ENCODE assay signal across 2 cellular contexts in genomic region chr11:67955461-67956007, GRCh38.
TF ChIP-seq lines count a peak whose summit lies in the region.
"Not testable (repeated sequence)": the region's sequence is repeated elsewhere in the genome, so short reads cannot be mapped to it uniquely, and the experiment has no call there.

No MANE protein-coding gene starts in this region.

TF ChIP-seq in SK-N-SH, 30 proteins besides CTCF, POLR2A, EP300 and RAD21:
- peak; percentile 60 for TF ChIP-seq SMC3 (IDR thresholded peaks at IDR 0.05; ENCODE audit: low read depth, low read length)

TF ChIP-seq in HepG2, 621 proteins besides CTCF, POLR2A, EP300 and RAD21:
- TF ChIP-seq THAP11 (CRISPR knock-in tag; IDR thresholded peaks at IDR 0.05) (0 out of 2 replicates have a peak, but pooled peaks have one; percentile 19), STAG1 (CRISPR knock-in tag; IDR thresholded peaks at IDR 0.05) (peak; percentile 65), ZNF431 (CRISPR knock-in tag; IDR thresholded peaks at IDR 0.05; ENCODE audit: borderline replicate concordance, low read depth) (0 out of 2 replicates have a peak, but pooled peaks have one; percentile 24), YY1 (IDR thresholded peaks at IDR 0.05; ENCODE audit: insufficient read depth, insufficient replicate concordance, low read depth, low read length) (peak; percentile 62), GABPB1 (CRISPR knock-in tag; IDR thresholded peaks at IDR 0.05) (peak; percentile 44; the same call in 1 of the 2 replicates), UBTF (CRISPR knock-in tag; IDR thresholded peaks at IDR 0.05) (peak; percentile 63; the same call in 1 of the 2 replicates), CCDC6 (CRISPR knock-in tag; IDR thresholded peaks at IDR 0.05) (0 out of 2 replicates have a peak, but pooled peaks have one; percentile 47), ZNF687 (CRISPR knock-in tag; IDR thresholded peaks at IDR 0.05) (peak; percentile 54), ZNF574 (CRISPR knock-in tag; IDR thresholded peaks at IDR 0.05) (peak; percentile 59; the same call in 1 of the 2 replicates), ZBTB14 (CRISPR knock-in tag; IDR thresholded peaks at IDR 0.05) (peak; percentile 51), MAZ (CRISPR knock-in tag; IDR thresholded peaks at IDR 0.05; ENCODE audit: low read depth) (0 out of 2 replicates have a peak, but pooled peaks have one; percentile 37), ZNF121 (CRISPR knock-in tag; IDR thresholded peaks at IDR 0.05) (peak; percentile 44; the same call in 1 of the 2 replicates), SAP130 (CRISPR knock-in tag; IDR thresholded peaks at IDR 0.05; ENCODE audit: low read depth) (0 out of 2 replicates have a peak, but pooled peaks have one; percentile 19), ZNF777 (CRISPR knock-in tag; IDR thresholded peaks at IDR 0.05) (peak; percentile 82), CREB1 (IDR thresholded peaks at IDR 0.05) (peak; percentile 32; the same call in 1 of the 2 replicates), ZNF800 (CRISPR knock-in tag; IDR thresholded peaks at IDR 0.05) (0 out of 2 replicates have a peak, but pooled peaks have one; percentile 46), ZNF142 (CRISPR knock-in tag; IDR thresholded peaks at IDR 0.05) (0 out of 2 replicates have a peak, but pooled peaks have one; percentile 31), ZNF263 (CRISPR knock-in tag; IDR thresholded peaks at IDR 0.05) (peak; percentile 65), ZNF768 (CRISPR knock-in tag; IDR thresholded peaks at IDR 0.05) (0 out of 2 replicates have a peak, but pooled peaks have one; percentile 25), ARNT2 (CRISPR knock-in tag; IDR thresholded peaks at IDR 0.05; ENCODE audit: low read depth) (0 out of 2 replicates have a peak, but pooled peaks have one; percentile 24), TEAD3 (CRISPR knock-in tag; optimal IDR thresholded peaks at IDR 0.05; ENCODE audit: borderline replicate concordance) (peak; percentile 30), TFDP2 (CRISPR knock-in tag; IDR thresholded peaks at IDR 0.05) (peak; percentile 22; the same call in 1 of the 2 replicates), NONO (CRISPR knock-in tag; conservative IDR thresholded peaks at IDR 0.05) (0 out of 2 replicates have a peak, but pooled peaks have one; percentile 22), SMAD1 (CRISPR knock-in tag; IDR thresholded peaks at IDR 0.05; ENCODE audit: borderline replicate concordance, low read depth) (peak; percentile 41; the same call in 1 of the 2 replicates), ZFY (CRISPR knock-in tag; IDR thresholded peaks at IDR 0.05) (peak; percentile 56; the same call in 1 of the 2 replicates), ZFX (CRISPR knock-in tag; IDR thresholded peaks at IDR 0.05; ENCODE audit: low read depth) (peak; percentile 41; the same call in 1 of the 2 replicates)
- not testable (repeated sequence) for TF ChIP-seq MAZ (IDR thresholded peaks at IDR 0.05; ENCODE audit: borderline replicate concordance, low read depth, low read length); CREB1 (CRISPR knock-in tag; IDR thresholded peaks at IDR 0.05); NONO (IDR thresholded peaks at IDR 0.05)
TF ChIP-seq in HepG2: peak in this region for 26; not testable (repeated sequence) for 595.
